Comparison of ENCODE assay signal across 1 cellular context in the genomic region with DNA sequence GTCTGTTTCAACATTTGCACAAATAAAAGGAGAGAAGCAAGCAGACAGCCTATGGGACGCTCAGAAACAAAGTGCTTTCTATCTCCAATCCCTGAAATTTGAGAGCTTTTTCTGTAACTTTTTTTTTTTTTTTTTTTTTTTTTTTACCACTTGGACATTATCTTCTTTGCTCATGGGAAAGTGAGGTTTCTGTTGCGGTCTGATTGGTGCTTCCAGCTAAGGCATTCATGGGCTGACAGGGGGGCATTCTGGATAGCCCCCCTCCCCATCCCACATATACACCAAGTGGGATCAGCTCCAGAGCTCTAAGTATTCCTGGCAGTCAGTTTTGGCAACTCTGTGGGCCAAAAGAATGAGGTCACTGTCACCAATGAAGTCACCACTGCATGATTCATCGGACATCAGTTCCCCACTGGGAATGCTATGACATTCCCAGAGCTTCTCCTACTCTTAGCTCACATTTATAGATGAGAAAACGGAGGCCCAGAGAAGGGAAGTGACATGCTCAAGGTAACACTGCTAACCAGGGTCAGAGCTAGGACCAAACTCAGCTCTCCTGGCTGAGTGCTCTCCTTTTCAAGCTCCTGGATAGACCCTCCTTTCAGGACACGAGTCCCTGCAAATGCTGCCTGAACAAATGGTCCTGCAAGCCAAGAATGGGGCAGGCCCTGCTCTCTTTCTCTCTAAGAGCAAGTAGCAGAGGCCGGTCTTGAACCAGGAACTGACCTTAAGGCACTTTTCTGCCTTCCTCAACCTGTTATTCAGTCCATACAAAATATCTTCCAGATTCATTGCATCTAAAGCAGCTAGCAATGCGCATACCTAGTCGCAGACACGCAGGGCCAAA.
TF ChIP-seq lines count a peak whose summit lies in the region.

No MANE protein-coding gene starts in this region.

TF ChIP-seq in IMR-90, 13 proteins besides CTCF, POLR2A, EP300 and RAD21 (continued from another document):
- TF ChIP-seq, protein P1, sequence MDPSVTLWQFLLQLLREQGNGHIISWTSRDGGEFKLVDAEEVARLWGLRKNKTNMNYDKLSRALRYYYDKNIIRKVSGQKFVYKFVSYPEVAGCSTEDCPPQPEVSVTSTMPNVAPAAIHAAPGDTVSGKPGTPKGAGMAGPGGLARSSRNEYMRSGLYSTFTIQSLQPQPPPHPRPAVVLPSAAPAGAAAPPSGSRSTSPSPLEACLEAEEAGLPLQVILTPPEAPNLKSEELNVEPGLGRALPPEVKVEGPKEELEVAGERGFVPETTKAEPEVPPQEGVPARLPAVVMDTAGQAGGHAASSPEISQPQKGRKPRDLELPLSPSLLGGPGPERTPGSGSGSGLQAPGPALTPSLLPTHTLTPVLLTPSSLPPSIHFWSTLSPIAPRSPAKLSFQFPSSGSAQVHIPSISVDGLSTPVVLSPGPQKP (IDR thresholded peaks at IDR 0.05; ENCODE audit: borderline replicate concordance, low read depth, low read length): no peak
